ENCODE assay signal across 8 cellular contexts in genomic region chr2:6865346-6866238, GRCh38. TPM values are rescaled to one million over a fixed set of nuclear protein-coding genes. Genes with fewer than 3 reads are reported as not detected.
DNase-seq lines count a peak whose midpoint lies in the region; ATAC-seq and TF ChIP-seq lines count a peak whose summit lies in the region.

TSS of gene CMPK2 (minus strand) at chr2:6865907. CDS start at chr2:6865696, 211 bp downstream.

- no peaks in the 10 kb centered on the region for H3K36me3 ChIP-seq in mucosa of descending colon (ENCODE audit: low read depth)

- TF ChIP-seq CTCF in AG10803 (conservative IDR thresholded peaks at IDR 0.05; ENCODE audit: low read length) (no peak), mucosa of descending colon (IDR thresholded peaks at IDR 0.05) (no peak)

- intact Hi-C loops in mucosa of descending colon (cut with DNase I, micrococcal nuclease): no loop called here

- ATAC-seq in GM18519 (IDR thresholded peaks at IDR 0.05; ENCODE audit: low FRiP score, unreplicated experiment): peak; percentile 77
- peak; percentile 69 for ATAC-seq in HG03039 (IDR thresholded peaks at IDR 0.05; ENCODE audit: unreplicated experiment)
- ATAC-seq in mucosa of descending colon: peak; percentile 89

- DNase-seq in AG10803 (ENCODE audit: low read depth): peak; percentile 9
- peak; percentile 59 for DNase-seq in NCI-H345 treated with DMSO at 0.1 percent for 48 hours (lab: John Stamatoyannopoulos, UW; ENCODE audit: unreplicated experiment)
- peak; percentile 89 for DNase-seq in activated CD8-positive, alpha-beta memory T cell treated with anti-CD3 and anti-CD28 coated beads for 24 hours
- peak; percentile 82 to 89 (median 87) for DNase-seq in mucosa of descending colon
- peak; percentile 54 for DNase-seq in stimulated activated CD8-positive, alpha-beta memory T cell treated with anti-CD3 and anti-CD28 coated beads, Interleukin-7, amount 100 ng/mL, for 24 hours (ENCODE audit: low read depth)

- H3K9me3 ChIP-seq in mucosa of descending colon: no peaks in the 10 kb centered on the region

- H3K4me3 ChIP-seq in AG10803 (ENCODE audit: low read length): peak within 1 kb of the TSS; percentile 64
- peak within 1 kb of the TSS; percentile 54 for H3K4me3 ChIP-seq in mucosa of descending colon

- in situ Hi-C loops in endometrial microvascular endothelial cells (cut with HindIII; ENCODE audit: inconsistent ontology term, low pct_unique_long_range_greater_than_20kb, low sequenced_read_pairs): no loop called here

- H3K4me1 ChIP-seq in mucosa of descending colon (ENCODE audit: low read depth): peaks cover 9% of the 10 kb centered on the region

RNA-seq across cellular contexts. Expression of gene CMPK2, which starts in this region (rescaled TPM):
- total RNA-seq in endometrial microvascular endothelial cells (ENCODE audit: inconsistent ontology term) (18.2 TPM), mucosa of descending colon (10 to 100 TPM in 1 of 3 donors, 1 to 10 TPM in 2; 7.2 to 15.8 (median 9.8) TPM)

Comparison
In these comparisons a context has a peak if more than half of its experiments do, and no peak if none do; other contexts are left out.
1. Peak in every context shown above with its lines: DNase-seq, ATAC-seq and H3K4me3 ChIP-seq.
2. DNase-seq: peak in every context shown above with its lines; median percentile 89 in activated CD8-positive, alpha-beta memory T cell treated with anti-CD3 and anti-CD28 coated beads for 24 hours; 87 in mucosa of descending colon; 59 in NCI-H345 treated with DMSO at 0.1 percent for 48 hours; 54 in stimulated activated CD8-positive, alpha-beta memory T cell treated with anti-CD3 and anti-CD28 coated beads, Interleukin-7, amount 100 ng/mL, for 24 hours; 9 in AG10803.